19 cellular contexts compared by ENCODE assay signal in genomic region chr17:39962642-39963220, GRCh38. TPM values are rescaled to one million over a fixed set of nuclear protein-coding genes. Genes with fewer than 3 reads are reported as not detected.
A peak's percentile ranks its signal among the peaks of the same experiment; 100 is the strongest.
DNase-seq lines count a peak whose midpoint lies in the region; ATAC-seq and TF ChIP-seq lines count a peak whose summit lies in the region.
"Had no signal": no experiment of that assay in that cellular context is flagged by ENCODE, and none has a peak within 500 bp of the region (broad histone marks: within the 10 kb centered on the region; RNA-seq: fewer than 3 reads in every experiment).

A gene with protein sequence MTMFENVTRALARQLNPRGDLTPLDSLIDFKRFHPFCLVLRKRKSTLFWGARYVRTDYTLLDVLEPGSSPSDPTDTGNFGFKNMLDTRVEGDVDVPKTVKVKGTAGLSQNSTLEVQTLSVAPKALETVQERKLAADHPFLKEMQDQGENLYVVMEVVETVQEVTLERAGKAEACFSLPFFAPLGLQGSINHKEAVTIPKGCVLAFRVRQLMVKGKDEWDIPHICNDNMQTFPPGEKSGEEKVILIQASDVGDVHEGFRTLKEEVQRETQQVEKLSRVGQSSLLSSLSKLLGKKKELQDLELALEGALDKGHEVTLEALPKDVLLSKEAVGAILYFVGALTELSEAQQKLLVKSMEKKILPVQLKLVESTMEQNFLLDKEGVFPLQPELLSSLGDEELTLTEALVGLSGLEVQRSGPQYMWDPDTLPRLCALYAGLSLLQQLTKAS (plus strand): TSS chr17:39963004. CDS start chr17:39965688, 2,684 bp downstream.

- CTCF ChIA-PET in activated naive CD4-positive, alpha-beta T cell treated with anti-CD3 and anti-CD28 coated beads for 36 hours (lab: Charles Lee), result interaction anchor here (0.9 to 1.6 kb wide), 2 partner anchors 11 to 17 kb away, joined by 5 read pairs; partner anchors contain the start of gene PSMD3
- CTCF ChIA-PET in HEK293 (lab: Yijun Ruan, JAX), result interaction anchor here (0.8 to 6.9 kb wide), 4 partner anchors 10 to 341 kb away, joined by 3 to 72 read pairs (median 4); partner anchors contain the start of genes CSF3 and PSMD3

- intact Hi-C loops in activated naive CD4-positive, alpha-beta T cell treated with anti-CD3 and anti-CD28 coated beads for 36 hours (cut with micrococcal nuclease), result no loop called here

- TF ChIP-seq CTCF in HEK293 (tag by site-specific recombination; IDR thresholded peaks at IDR 0.05) (no peak), WERI-Rb-1 (IDR thresholded peaks at IDR 0.05; ENCODE audit: low read depth, low read length) (no peak)

- H3K36me3 Mint-ChIP-seq in activated naive CD4-positive, alpha-beta T cell treated with anti-CD3 and anti-CD28 coated beads for 36 hours (ENCODE audit: low read depth), result no peaks in the 10 kb centered on the region
- no peaks in the 10 kb centered on the region for H3K36me3 Mint-ChIP-seq in activated naive CD4-positive, alpha-beta T cell treated with anti-CD3 and anti-CD28 coated beads, Interleukin-2, amount 50 U/mL, for 72 hours
- no peaks in the 10 kb centered on the region for H3K36me3 Mint-ChIP-seq in activated T-cell treated with anti-CD3 and anti-CD28 coated beads, Interleukin-2, amount 50 U/mL, for 4 hours (ENCODE audit: insufficient read depth)

- no peaks in the 10 kb centered on the region for H3K27me3 ChIP-seq in WERI-Rb-1 (ENCODE audit: insufficient read depth, low read depth, severe bottlenecking)
- H3K27me3 ChIP-seq: ascending aorta had no signal

- DNase-seq in activated naive CD4-positive, alpha-beta T cell treated with anti-CD3 and anti-CD28 coated beads for 36 hours, result no peak
- no peak for DNase-seq in activated naive CD4-positive, alpha-beta T cell treated with anti-CD3 and anti-CD28 coated beads, Interleukin-2, amount 50 U/mL, for 72 hours (ENCODE audit: low spot score in 2 of 2)
- peak; percentile 14 for DNase-seq in activated T-cell treated with anti-CD3 and anti-CD28 coated beads, Interleukin-2, amount 50 U/mL, for 4 hours
- peak; percentile 23 for DNase-seq in stimulated activated CD4-positive, alpha-beta T cell treated with anti-CD3 and anti-CD28 coated beads, Interleukin-4, amount 100 ng/mL, for 1 hour
- DNase-seq in WERI-Rb-1, result no peak
- DNase-seq: activated CD8-positive, alpha-beta memory T cell treated with anti-CD3 and anti-CD28 coated beads, Interleukin-2, amount 50 U/mL, for 48 hours; AML-193; GOT3; MV-4-11; NCI-H226; occipital lobe; stomach had no signal

- H3K36me3 ChIP-seq in HEK293 (ENCODE audit: control insufficient read depth in 2 of 2, insufficient read depth in 1 of 2, low read length in 2 of 2), result no peaks in the 10 kb centered on the region
- no peaks in the 10 kb centered on the region for H3K36me3 ChIP-seq in WERI-Rb-1
- H3K36me3 ChIP-seq: ascending aorta, stomach had no signal

- no peak within 1 kb of the TSS for H3K4me3 ChIP-seq in HEK293 (ENCODE audit: low read depth, low read length)
- H3K4me3 ChIP-seq in WERI-Rb-1 (ENCODE audit: low read depth, low read length), result no peak within 1 kb of the TSS
- H3K4me3 ChIP-seq: ascending aorta, stomach had no signal

- POLR2A ChIA-PET in HEK293 (lab: Yijun Ruan, JAX), result interaction anchor here (0.7 kb wide), 1 partner anchor 716 kb away, joined by 3 read pairs; no protein-coding TSS in a partner anchor

- H3K4me1 ChIP-seq in HEK293 (ENCODE audit: control insufficient read depth, insufficient read depth, low read length), result peaks cover 2% of the 10 kb centered on the region
- H3K4me1 ChIP-seq: ascending aorta had no signal

- H3K9me3 ChIP-seq in HEK293 (ENCODE audit: control insufficient read depth, insufficient read depth, low read depth, low read length), result no peaks in the 10 kb centered on the region
- no peaks in the 10 kb centered on the region for H3K9me3 ChIP-seq in WERI-Rb-1 (ENCODE audit: severe bottlenecking)
- H3K9me3 ChIP-seq: ascending aorta, stomach had no signal

- H3K27ac ChIP-seq in HEK293 (ENCODE audit: extremely low read depth, low read depth, low read length) (no peak within 1 kb of the TSS), WERI-Rb-1 (no peak within 1 kb of the TSS)
- H3K27ac ChIP-seq: ascending aorta, stomach had no signal

- H3K9me3 Mint-ChIP-seq in activated naive CD4-positive, alpha-beta T cell treated with anti-CD3 and anti-CD28 coated beads for 36 hours, result no peaks in the 10 kb centered on the region
- no peaks in the 10 kb centered on the region for H3K9me3 Mint-ChIP-seq in activated naive CD4-positive, alpha-beta T cell treated with anti-CD3 and anti-CD28 coated beads, Interleukin-2, amount 50 U/mL, for 72 hours
- no peaks in the 10 kb centered on the region for H3K9me3 Mint-ChIP-seq in activated T-cell treated with anti-CD3 and anti-CD28 coated beads, Interleukin-2, amount 50 U/mL, for 4 hours

- no peaks in the 10 kb centered on the region for H3K27me3 Mint-ChIP-seq in activated naive CD4-positive, alpha-beta T cell treated with anti-CD3 and anti-CD28 coated beads for 36 hours (ENCODE audit: low read depth)
- H3K27me3 Mint-ChIP-seq in activated T-cell treated with anti-CD3 and anti-CD28 coated beads, Interleukin-2, amount 50 U/mL, for 4 hours (ENCODE audit: low read depth), result peaks cover 2% of the 10 kb centered on the region

- peaks cover 19% of the 10 kb centered on the region for H3K4me1 Mint-ChIP-seq in activated naive CD4-positive, alpha-beta T cell treated with anti-CD3 and anti-CD28 coated beads for 36 hours (ENCODE audit: low read depth)
- peaks cover 31% of the 10 kb centered on the region for H3K4me1 Mint-ChIP-seq in activated T-cell treated with anti-CD3 and anti-CD28 coated beads, Interleukin-2, amount 50 U/mL, for 4 hours (ENCODE audit: low read depth)

- H3K27ac Mint-ChIP-seq in activated naive CD4-positive, alpha-beta T cell treated with anti-CD3 and anti-CD28 coated beads for 36 hours, result peak within 1 kb of the TSS; percentile 73
- peak within 1 kb of the TSS in 1 of 2 donors; percentile 52 for H3K27ac Mint-ChIP-seq in activated naive CD4-positive, alpha-beta T cell treated with anti-CD3 and anti-CD28 coated beads, Interleukin-2, amount 50 U/mL, for 72 hours

- H3K4me3 Mint-ChIP-seq in activated naive CD4-positive, alpha-beta T cell treated with anti-CD3 and anti-CD28 coated beads for 36 hours, result no peak within 1 kb of the TSS
- H3K4me3 Mint-ChIP-seq in activated T-cell treated with anti-CD3 and anti-CD28 coated beads, Interleukin-2, amount 50 U/mL, for 4 hours, result peak within 1 kb of the TSS; percentile 12

- ATAC-seq in activated naive CD4-positive, alpha-beta T cell treated with anti-CD3 and anti-CD28 coated beads, Interleukin-2, amount 50 U/mL, for 72 hours, result no peak
- ATAC-seq in activated T-cell treated with anti-CD3 and anti-CD28 coated beads, Interleukin-2, amount 50 U/mL, for 4 hours, result no peak
- ATAC-seq in GM18861 (IDR thresholded peaks at IDR 0.05; ENCODE audit: unreplicated experiment), result no peak
- ATAC-seq in HG02981 (IDR thresholded peaks at IDR 0.05; ENCODE audit: unreplicated experiment), result no peak
- ATAC-seq: HepG2, sciatic nerve had no signal

TF ChIP-seq in HEK293, 187 proteins besides CTCF, POLR2A, EP300 and RAD21:
- TF ChIP-seq ZFHX2 (tag by site-specific recombination; conservative IDR thresholded peaks at IDR 0.05), result peak; percentile 89
- no peak for TF ChIP-seq SP2 (tag by site-specific recombination; IDR thresholded peaks at IDR 0.05)
- TF ChIP-seq ZNF433 (tag by site-specific recombination; IDR thresholded peaks at IDR 0.05; ENCODE audit: low read depth), result no peak
- no peak for TF ChIP-seq ZNF488 (tag by site-specific recombination; IDR thresholded peaks at IDR 0.05)
- no peak for TF ChIP-seq ZNF302 (tag by site-specific recombination; IDR thresholded peaks at IDR 0.05; ENCODE audit: low read depth)
- TF ChIP-seq MYNN (tag by site-specific recombination; IDR thresholded peaks at IDR 0.05; ENCODE audit: borderline replicate concordance), result no peak
- no peak for TF ChIP-seq GFI1B (tag by site-specific recombination; IDR thresholded peaks at IDR 0.05)
- TF ChIP-seq ZNF707 (tag by site-specific recombination; IDR thresholded peaks at IDR 0.05), result no peak
- no peak for TF ChIP-seq KLF1 (tag by site-specific recombination; IDR thresholded peaks at IDR 0.05)
- peak; percentile 96 for TF ChIP-seq EGR2 (tag by site-specific recombination; IDR thresholded peaks at IDR 0.05; ENCODE audit: low read depth)
- no peak for TF ChIP-seq ZNF660 (tag by site-specific recombination; IDR thresholded peaks at IDR 0.05)
- TF ChIP-seq KLF7 (tag by site-specific recombination; IDR thresholded peaks at IDR 0.05; ENCODE audit: borderline replicate concordance), result no peak
- no peak for TF ChIP-seq ZNF280C (tag by site-specific recombination; IDR thresholded peaks at IDR 0.05)
- no peak for TF ChIP-seq ZNF239 (tag by site-specific recombination; IDR thresholded peaks at IDR 0.05)

RNA-seq across cellular contexts. Expression of the gene that starts here (rescaled TPM):
- total RNA-seq in activated naive CD4-positive, alpha-beta T cell treated with anti-CD3 and anti-CD28 coated beads for 36 hours, result under 1 TPM in 1 of 2 experiments, not detected in 1; 0.17 TPM
- 1 to 10 TPM in 1 of 2 donors, under 1 TPM in 1; 0.50 to 1.1 TPM for total RNA-seq in activated naive CD4-positive, alpha-beta T cell treated with anti-CD3 and anti-CD28 coated beads, Interleukin-2, amount 50 U/mL, for 72 hours
- total RNA-seq in activated T-cell treated with anti-CD3 and anti-CD28 coated beads, Interleukin-2, amount 50 U/mL, for 4 hours, result 1 to 10 TPM in 1 of 3 donors, under 1 TPM in 2; 0.32 to 1.6 (median 0.41) TPM
- total RNA-seq: ascending aorta, HepG2, occipital lobe, SK-MEL-5, stomach had no signal

Comparison
In these comparisons a context has a peak if more than half of its experiments do, and no peak if none do; other contexts are left out.
1. DNase-seq: peak in activated T-cell treated with anti-CD3 and anti-CD28 coated beads, Interleukin-2, amount 50 U/mL, for 4 hours (single experiment) and stimulated activated CD4-positive, alpha-beta T cell treated with anti-CD3 and anti-CD28 coated beads, Interleukin-4, amount 100 ng/mL, for 1 hour (single experiment); none in activated naive CD4-positive, alpha-beta T cell treated with anti-CD3 and anti-CD28 coated beads for 36 hours (single experiment), activated naive CD4-positive, alpha-beta T cell treated with anti-CD3 and anti-CD28 coated beads, Interleukin-2, amount 50 U/mL, for 72 hours (0 of 2) and WERI-Rb-1 (single experiment).